In the genomic region with DNA sequence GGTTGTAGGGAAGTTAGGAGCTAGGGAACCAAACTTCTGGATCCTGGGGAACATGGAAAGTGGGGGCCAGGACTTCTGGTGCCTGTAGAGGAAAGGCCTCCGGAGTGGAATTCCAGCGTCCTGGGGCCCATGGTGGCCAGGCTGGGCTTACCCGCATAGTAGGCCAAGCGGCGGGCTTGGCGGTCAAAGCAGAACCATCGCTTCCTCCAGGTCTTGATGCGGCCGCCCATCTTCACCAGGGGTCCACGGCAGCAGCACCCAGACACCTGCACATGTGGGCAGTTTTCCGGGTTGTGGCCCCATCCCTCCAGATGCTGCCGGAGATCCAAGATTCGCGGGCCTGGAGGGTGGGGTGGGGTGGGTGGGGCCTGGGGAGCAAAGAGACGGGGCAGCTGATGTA, we compare ENCODE assay signal across 1 cellular context.
TF ChIP-seq lines count a peak whose summit lies in the region.

No MANE protein-coding gene starts in this region.

TF ChIP-seq in IMR-90, 13 proteins besides CTCF, POLR2A, EP300 and RAD21:
- TF ChIP-seq, protein P1, sequence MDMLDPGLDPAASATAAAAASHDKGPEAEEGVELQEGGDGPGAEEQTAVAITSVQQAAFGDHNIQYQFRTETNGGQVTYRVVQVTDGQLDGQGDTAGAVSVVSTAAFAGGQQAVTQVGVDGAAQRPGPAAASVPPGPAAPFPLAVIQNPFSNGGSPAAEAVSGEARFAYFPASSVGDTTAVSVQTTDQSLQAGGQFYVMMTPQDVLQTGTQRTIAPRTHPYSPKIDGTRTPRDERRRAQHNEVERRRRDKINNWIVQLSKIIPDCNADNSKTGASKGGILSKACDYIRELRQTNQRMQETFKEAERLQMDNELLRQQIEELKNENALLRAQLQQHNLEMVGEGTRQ (IDR thresholded peaks at IDR 0.05; ENCODE audit: low read depth, low read length): no peak
- no peak for TF ChIP-seq SMC3 (IDR thresholded peaks at IDR 0.05; ENCODE audit: low read depth, low read length)
- TF ChIP-seq RCOR1 (IDR thresholded peaks at IDR 0.05; ENCODE audit: insufficient replicate concordance, low read length): no peak
- TF ChIP-seq FOS (IDR thresholded peaks at IDR 0.05; ENCODE audit: low read depth, low read length): no peak
- TF ChIP-seq, protein P2, sequence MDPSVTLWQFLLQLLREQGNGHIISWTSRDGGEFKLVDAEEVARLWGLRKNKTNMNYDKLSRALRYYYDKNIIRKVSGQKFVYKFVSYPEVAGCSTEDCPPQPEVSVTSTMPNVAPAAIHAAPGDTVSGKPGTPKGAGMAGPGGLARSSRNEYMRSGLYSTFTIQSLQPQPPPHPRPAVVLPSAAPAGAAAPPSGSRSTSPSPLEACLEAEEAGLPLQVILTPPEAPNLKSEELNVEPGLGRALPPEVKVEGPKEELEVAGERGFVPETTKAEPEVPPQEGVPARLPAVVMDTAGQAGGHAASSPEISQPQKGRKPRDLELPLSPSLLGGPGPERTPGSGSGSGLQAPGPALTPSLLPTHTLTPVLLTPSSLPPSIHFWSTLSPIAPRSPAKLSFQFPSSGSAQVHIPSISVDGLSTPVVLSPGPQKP (IDR thresholded peaks at IDR 0.05; ENCODE audit: borderline replicate concordance, low read depth, low read length): no peak
- no peak for TF ChIP-seq CEBPB (IDR thresholded peaks at IDR 0.05; ENCODE audit: low read depth, low read length)
- no peak for TF ChIP-seq CHD1 (IDR thresholded peaks at IDR 0.05; ENCODE audit: low read depth, low read length)
- TF ChIP-seq MXI1 (IDR thresholded peaks at IDR 0.05; ENCODE audit: borderline replicate concordance, low read depth, low read length): no peak
- no peak for TF ChIP-seq RFX5 (IDR thresholded peaks at IDR 0.05; ENCODE audit: low read depth, low read length)
- no peak for TF ChIP-seq BHLHE40 (IDR thresholded peaks at IDR 0.05; ENCODE audit: low read depth, low read length)
- TF ChIP-seq MAZ (IDR thresholded peaks at IDR 0.05; ENCODE audit: borderline replicate concordance, low read depth, low read length): no peak
- no peak for TF ChIP-seq NFE2L2 (IDR thresholded peaks at IDR 0.05; ENCODE audit: low read depth, low read length)
- no peak for TF ChIP-seq MAFK (IDR thresholded peaks at IDR 0.05; ENCODE audit: low read depth, low read length)
